Comparison of ENCODE assay signal across 1 cellular context in the genomic region with DNA sequence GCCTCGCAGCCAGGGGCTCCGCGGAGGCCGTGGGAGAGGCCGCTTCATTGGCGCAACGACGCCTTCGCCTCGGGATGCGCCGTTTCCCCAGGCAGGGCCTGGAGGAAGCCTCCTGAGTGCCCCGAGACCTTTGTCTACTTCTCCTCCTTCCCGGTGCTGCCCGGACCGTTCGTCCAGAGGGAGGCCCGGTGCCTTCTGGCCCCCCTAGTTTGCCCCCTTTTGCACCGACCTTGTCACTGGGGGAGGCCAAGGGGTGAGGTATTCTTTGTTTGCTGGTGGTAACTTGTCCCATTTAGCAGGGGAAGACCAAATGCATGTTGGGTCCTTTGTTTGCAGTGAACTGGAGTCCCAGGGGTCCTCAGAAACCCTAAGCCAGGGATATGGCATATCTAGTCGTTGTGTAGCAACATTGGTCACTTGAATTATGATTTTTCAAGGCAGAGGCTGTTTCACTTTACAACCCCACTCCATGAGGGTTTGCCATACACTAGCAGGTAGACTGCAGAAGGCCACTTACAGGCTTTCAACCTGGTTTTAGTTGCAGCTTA.
TF ChIP-seq lines count a peak whose summit lies in the region.

No MANE protein-coding gene starts in this region.

TF ChIP-seq in HepG2, 621 proteins besides CTCF, POLR2A, EP300 and RAD21 (continued from another document):
- TF ChIP-seq, protein P1, sequence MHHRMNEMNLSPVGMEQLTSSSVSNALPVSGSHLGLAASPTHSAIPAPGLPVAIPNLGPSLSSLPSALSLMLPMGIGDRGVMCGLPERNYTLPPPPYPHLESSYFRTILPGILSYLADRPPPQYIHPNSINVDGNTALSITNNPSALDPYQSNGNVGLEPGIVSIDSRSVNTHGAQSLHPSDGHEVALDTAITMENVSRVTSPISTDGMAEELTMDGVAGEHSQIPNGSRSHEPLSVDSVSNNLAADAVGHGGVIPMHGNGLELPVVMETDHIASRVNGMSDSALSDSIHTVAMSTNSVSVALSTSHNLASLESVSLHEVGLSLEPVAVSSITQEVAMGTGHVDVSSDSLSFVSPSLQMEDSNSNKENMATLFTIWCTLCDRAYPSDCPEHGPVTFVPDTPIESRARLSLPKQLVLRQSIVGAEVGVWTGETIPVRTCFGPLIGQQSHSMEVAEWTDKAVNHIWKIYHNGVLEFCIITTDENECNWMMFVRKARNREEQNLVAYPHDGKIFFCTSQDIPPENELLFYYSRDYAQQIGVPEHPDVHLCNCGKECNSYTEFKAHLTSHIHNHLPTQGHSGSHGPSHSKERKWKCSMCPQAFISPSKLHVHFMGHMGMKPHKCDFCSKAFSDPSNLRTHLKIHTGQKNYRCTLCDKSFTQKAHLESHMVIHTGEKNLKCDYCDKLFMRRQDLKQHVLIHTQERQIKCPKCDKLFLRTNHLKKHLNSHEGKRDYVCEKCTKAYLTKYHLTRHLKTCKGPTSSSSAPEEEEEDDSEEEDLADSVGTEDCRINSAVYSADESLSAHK (CRISPR knock-in tag; IDR thresholded peaks at IDR 0.05; ENCODE audit: borderline replicate concordance), result no peak
- TF ChIP-seq, protein P2, sequence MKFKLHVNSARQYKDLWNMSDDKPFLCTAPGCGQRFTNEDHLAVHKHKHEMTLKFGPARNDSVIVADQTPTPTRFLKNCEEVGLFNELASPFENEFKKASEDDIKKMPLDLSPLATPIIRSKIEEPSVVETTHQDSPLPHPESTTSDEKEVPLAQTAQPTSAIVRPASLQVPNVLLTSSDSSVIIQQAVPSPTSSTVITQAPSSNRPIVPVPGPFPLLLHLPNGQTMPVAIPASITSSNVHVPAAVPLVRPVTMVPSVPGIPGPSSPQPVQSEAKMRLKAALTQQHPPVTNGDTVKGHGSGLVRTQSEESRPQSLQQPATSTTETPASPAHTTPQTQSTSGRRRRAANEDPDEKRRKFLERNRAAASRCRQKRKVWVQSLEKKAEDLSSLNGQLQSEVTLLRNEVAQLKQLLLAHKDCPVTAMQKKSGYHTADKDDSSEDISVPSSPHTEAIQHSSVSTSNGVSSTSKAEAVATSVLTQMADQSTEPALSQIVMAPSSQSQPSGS (CRISPR knock-in tag; IDR thresholded peaks at IDR 0.05), result peak; percentile 4; the same call in 1 of the 2 replicates
- TF ChIP-seq ZNF891 (CRISPR knock-in tag; IDR thresholded peaks at IDR 0.05), result peak; percentile 41; the same call in 1 of the 2 replicates
